ENCODE assay signal across 12 cellular contexts in the genomic region with DNA sequence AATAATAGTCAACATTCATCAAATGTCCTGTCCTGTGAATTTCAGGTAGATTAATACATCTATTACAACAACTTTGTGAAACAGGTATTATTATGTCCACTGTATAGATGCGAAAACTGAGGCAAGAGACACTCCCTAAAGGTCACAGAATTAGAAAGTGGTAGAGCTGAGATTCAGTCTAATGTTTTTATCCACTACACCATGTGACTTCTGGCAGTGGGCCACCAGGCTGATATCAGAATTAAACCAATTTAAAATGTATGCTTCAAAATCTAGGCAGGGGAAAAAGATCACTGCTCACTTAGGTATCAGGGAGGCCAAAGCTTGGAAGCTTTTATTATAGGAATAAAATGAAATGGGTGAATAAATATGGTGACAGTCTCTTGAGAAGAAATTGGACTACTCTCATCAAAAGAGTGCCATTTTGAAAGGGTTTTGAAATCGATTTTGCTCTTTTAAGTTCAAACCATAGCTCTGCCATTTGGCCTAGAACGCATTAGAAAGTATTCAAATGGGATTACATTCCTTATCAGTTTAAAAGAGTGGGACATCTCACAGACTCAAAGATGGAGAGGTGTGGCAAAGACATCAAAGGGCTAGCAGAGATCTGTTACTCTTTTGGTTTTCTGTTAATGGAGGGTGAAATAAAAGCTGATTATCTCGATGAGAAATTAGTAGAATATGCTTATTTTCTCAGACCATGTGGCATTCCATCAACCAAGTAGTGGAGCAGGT. TPM values are rescaled to one million over a fixed set of nuclear protein-coding genes. Genes with fewer than 3 reads are reported as not detected.
A peak's percentile ranks its signal among the peaks of the same experiment; 100 is the strongest.
DNase-seq lines count a peak whose midpoint lies in the region; ATAC-seq and TF ChIP-seq lines count a peak whose summit lies in the region.
"Had no signal": no experiment of that assay in that cellular context is flagged by ENCODE, and none has a peak within 500 bp of the region (broad histone marks: within the 10 kb centered on the region; RNA-seq: fewer than 3 reads in every experiment).

No MANE protein-coding gene starts in this region.

- no peak for TF ChIP-seq CTCF in natural killer cell (IDR thresholded peaks at IDR 0.05)
- TF ChIP-seq CTCF in chondrocyte (IDR thresholded peaks at IDR 0.05) = no peak
- TF ChIP-seq CTCF in upper lobe of right lung (IDR thresholded peaks at IDR 0.05) = no peak
- no peak for TF ChIP-seq CTCF in left ventricle myocardium inferior (IDR thresholded peaks at IDR 0.05; ENCODE audit: borderline replicate concordance)

- no peak overlapping the region for H4K8ac ChIP-seq in mesenchymal stem cell (ENCODE audit: low read length)

- H3K18ac ChIP-seq in mesenchymal stem cell (ENCODE audit: low read depth in 1 of 2, low read length in 2 of 2) = no peak overlapping the region

- intact Hi-C loops in natural killer cell (cut with micrococcal nuclease) = no loop called here
- intact Hi-C loops in upper lobe of right lung (cut with DNase I) = no loop called here
- intact Hi-C loops in Right ventricle myocardium superior (cut with DNase I) = loop anchor here (5.0 kb wide), 1 partner anchor 39 kb away; no protein-coding TSS in a partner anchor
- intact Hi-C loops in left ventricle myocardium inferior (cut with micrococcal nuclease) = no loop called here

- no peak overlapping the region for H2BK5ac ChIP-seq in mesenchymal stem cell (ENCODE audit: low read depth, low read length, poor library complexity, severe bottlenecking)

- no peak overlapping the region for H3K4ac ChIP-seq in mesenchymal stem cell (ENCODE audit: low read depth in 1 of 2, low read length in 2 of 2)

- ATAC-seq in natural killer cell (no peak), upper lobe of right lung (no peak), HG02763 (IDR thresholded peaks at IDR 0.05; ENCODE audit: unreplicated experiment) (no peak), Right ventricle myocardium superior (ENCODE audit: poor library complexity) (no peak)
- no peak for ATAC-seq in natural killer cell treated with Interleukin-12 subunit alpha and Interleukin-12 subunit beta and Interleukin-15 and Interleukin-18, amount 100 ng/mL, for 72 hours
- ATAC-seq: activated T-cell treated with anti-CD3 and anti-CD28 coated beads, Interleukin-2, amount 50 U/mL, for 4 hours had no signal

- H3K14ac ChIP-seq in mesenchymal stem cell (ENCODE audit: low read length in 2 of 2) = no peak overlapping the region

- H3K9me3 ChIP-seq in mesenchymal stem cell (ENCODE audit: control insufficient read depth, low read length) = no peaks in the 10 kb centered on the region
- H3K9me3 ChIP-seq in upper lobe of right lung = no peaks in the 10 kb centered on the region
- no peaks in the 10 kb centered on the region for H3K9me3 ChIP-seq in left ventricle myocardium inferior (replicated peaks)

- no peak overlapping the region for H3K23ac ChIP-seq in mesenchymal stem cell (ENCODE audit: low read length in 2 of 2)

- H3K36me3 Mint-ChIP-seq in natural killer cell (peaks cover 3% of the 10 kb centered on the region), chondrocyte (ENCODE audit: low read depth) (peaks cover 3% of the 10 kb centered on the region)
- no peaks in the 10 kb centered on the region for H3K36me3 Mint-ChIP-seq in natural killer cell treated with Interleukin-12 subunit alpha and Interleukin-12 subunit beta and Interleukin-15 and Interleukin-18, amount 100 ng/mL, for 72 hours

- no peaks in the 10 kb centered on the region for H3K36me3 ChIP-seq in mesenchymal stem cell (ENCODE audit: control insufficient read depth in 1 of 2, insufficient read depth in 2 of 2, low read depth in 1 of 2, low read length in 2 of 2)
- no peaks in the 10 kb centered on the region for H3K36me3 ChIP-seq in upper lobe of right lung
- H3K36me3 ChIP-seq in left ventricle myocardium inferior = no peaks in the 10 kb centered on the region

- H3K4me3 ChIP-seq in mesenchymal stem cell (ENCODE audit: insufficient read depth in 1 of 2, low read depth in 1 of 2, low read length in 2 of 2) = peak overlapping the region in 1 of 2 experiments; percentile 92
- peak overlapping the region; percentile 68 for H3K4me3 ChIP-seq in upper lobe of right lung
- no peak overlapping the region for H3K4me3 ChIP-seq in left ventricle myocardium inferior

- peak overlapping the region; percentile 94 for H3K9ac ChIP-seq in mesenchymal stem cell (ENCODE audit: low read length)

- H3K27ac Mint-ChIP-seq in natural killer cell (no peak overlapping the region), chondrocyte (ENCODE audit: unreplicated experiment) (peak overlapping the region; percentile 91)
- H3K27ac Mint-ChIP-seq in natural killer cell treated with Interleukin-12 subunit alpha and Interleukin-12 subunit beta and Interleukin-15 and Interleukin-18, amount 100 ng/mL, for 72 hours = no peak overlapping the region
- H3K27ac Mint-ChIP-seq: naive B cell had no signal

- no peak overlapping the region for H2AFZ ChIP-seq in mesenchymal stem cell (ENCODE audit: low read depth, low read length)

- no peak overlapping the region for H2BK120ac ChIP-seq in mesenchymal stem cell (ENCODE audit: low read depth, low read length)

- peaks cover 4% of the 10 kb centered on the region for H3K79me1 ChIP-seq in mesenchymal stem cell (replicated peaks; ENCODE audit: low read length, poor library complexity, severe bottlenecking)

- H2AK5ac ChIP-seq in mesenchymal stem cell (ENCODE audit: low read length, severe bottlenecking) = no peak overlapping the region

- H2BK12ac ChIP-seq in mesenchymal stem cell (ENCODE audit: low read length in 2 of 2) = no peak overlapping the region

- no peak overlapping the region for H3K4me2 ChIP-seq in mesenchymal stem cell (ENCODE audit: low read length, poor library complexity, severe bottlenecking)

- no peak for DNase-seq in natural killer cell
- no peak for DNase-seq in natural killer cell treated with Interleukin-12 subunit alpha and Interleukin-12 subunit beta and Interleukin-15 and Interleukin-18, amount 100 ng/mL, for 72 hours (ENCODE audit: low spot score)
- no peak for DNase-seq in chondrocyte (ENCODE audit: low spot score)
- DNase-seq in mesenchymal stem cell = no peak
- DNase-seq in upper lobe of right lung = no peak
- DNase-seq in Right ventricle myocardium superior = no peak
- DNase-seq in left ventricle myocardium inferior = no peak
- DNase-seq: activated T-cell treated with anti-CD3 and anti-CD28 coated beads, Interleukin-2, amount 50 U/mL, for 4 hours; cortex of kidney; naive B cell; stimulated activated CD4-positive, alpha-beta T cell treated with anti-CD3 and anti-CD28 coated beads, Interleukin-4, amount 100 ng/mL, for 4 hours had no signal

- H3K4me3 Mint-ChIP-seq in natural killer cell = peak overlapping the region; percentile 17
- no peak overlapping the region for H3K4me3 Mint-ChIP-seq in natural killer cell treated with Interleukin-12 subunit alpha and Interleukin-12 subunit beta and Interleukin-15 and Interleukin-18, amount 100 ng/mL, for 72 hours
- peak overlapping the region; percentile 86 for H3K4me3 Mint-ChIP-seq in chondrocyte (ENCODE audit: unreplicated experiment)

- H3K27me3 Mint-ChIP-seq in natural killer cell (ENCODE audit: low read depth in 2 of 2) (peaks cover 36 to 38% of the 10 kb centered on the region in 2 donors), chondrocyte (ENCODE audit: low read depth) (no peaks in the 10 kb centered on the region)
- peaks cover 38 to 64% of the 10 kb centered on the region in 2 donors for H3K27me3 Mint-ChIP-seq in natural killer cell treated with Interleukin-12 subunit alpha and Interleukin-12 subunit beta and Interleukin-15 and Interleukin-18, amount 100 ng/mL, for 72 hours

- H3K4me1 Mint-ChIP-seq in natural killer cell = no peaks in the 10 kb centered on the region
- no peaks in the 10 kb centered on the region for H3K4me1 Mint-ChIP-seq in natural killer cell treated with Interleukin-12 subunit alpha and Interleukin-12 subunit beta and Interleukin-15 and Interleukin-18, amount 100 ng/mL, for 72 hours (ENCODE audit: low read depth in 2 of 2)
- H3K4me1 Mint-ChIP-seq in chondrocyte (ENCODE audit: low read depth) = peaks cover 69% of the 10 kb centered on the region

- H3K27ac ChIP-seq in mesenchymal stem cell (ENCODE audit: low read length, poor library complexity, severe bottlenecking) = no peak overlapping the region
- no peak overlapping the region for H3K27ac ChIP-seq in upper lobe of right lung
- no peak overlapping the region for H3K27ac ChIP-seq in left ventricle myocardium inferior (replicated peaks)

- H3K4me1 ChIP-seq in mesenchymal stem cell (ENCODE audit: control insufficient read depth, insufficient read depth, low read depth, low read length) (peaks cover 10% of the 10 kb centered on the region), upper lobe of right lung (peaks cover 16% of the 10 kb centered on the region), left ventricle myocardium inferior (peaks cover 27% of the 10 kb centered on the region)

- no peak overlapping the region for H2BK15ac ChIP-seq in mesenchymal stem cell (ENCODE audit: low read depth, poor library complexity, severe bottlenecking)

- no peaks in the 10 kb centered on the region for H3K27me3 ChIP-seq in mesenchymal stem cell (ENCODE audit: control insufficient read depth in 1 of 2, insufficient read depth in 1 of 2, low read length in 2 of 2)
- no peaks in the 10 kb centered on the region for H3K27me3 ChIP-seq in upper lobe of right lung
- no peaks in the 10 kb centered on the region for H3K27me3 ChIP-seq in left ventricle myocardium inferior (ENCODE audit: low read depth)

- 100% methylated on average over 1 of the region's 4 CpGs for WGBS in mesenchymal stem cell

- H3K9me3 Mint-ChIP-seq in natural killer cell (no peaks in the 10 kb centered on the region), chondrocyte (ENCODE audit: low read depth) (no peaks in the 10 kb centered on the region)
- no peaks in the 10 kb centered on the region for H3K9me3 Mint-ChIP-seq in natural killer cell treated with Interleukin-12 subunit alpha and Interleukin-12 subunit beta and Interleukin-15 and Interleukin-18, amount 100 ng/mL, for 72 hours
- H3K9me3 Mint-ChIP-seq: activated T-cell treated with anti-CD3 and anti-CD28 coated beads, Interleukin-2, amount 50 U/mL, for 4 hours had no signal

- no peak overlapping the region for H4K91ac ChIP-seq in mesenchymal stem cell (ENCODE audit: low read length)

RNA-seq across cellular contexts. Expression of gene DDAH1, which starts 1.9 kb away (rescaled TPM):
- total RNA-seq in natural killer cell = under 1 TPM in 2 of 3 donors, not detected in 1; 0.07 to 0.20 TPM
- not detected for total RNA-seq in natural killer cell treated with Interleukin-12 subunit alpha and Interleukin-12 subunit beta and Interleukin-15 and Interleukin-18, amount 100 ng/mL, for 72 hours
- 91.8 to 93.0 TPM (median 92.7 TPM) in 3 replicates for total RNA-seq in chondrocyte
- 48.3 TPM for polyA plus RNA-seq in mesenchymal stem cell (2013, experiment 1 of 2)
- 48.6 TPM for polyA plus RNA-seq in mesenchymal stem cell (2013, experiment 2 of 2)
- 51.3 TPM for total RNA-seq in upper lobe of right lung
- total RNA-seq in Right ventricle myocardium superior = 3.5 TPM
- 10.1 TPM for total RNA-seq in left ventricle myocardium inferior
